Comparison of ENCODE assay signal across 2 cellular contexts in genomic region chr5:125634242-125634835, GRCh38.
TF ChIP-seq lines count a peak whose summit lies in the region.

No MANE protein-coding gene starts in this region.

TF ChIP-seq in SK-N-SH, 30 proteins besides CTCF, POLR2A, EP300 and RAD21 (continued from another document):
- no peak for TF ChIP-seq MAX (IDR thresholded peaks at IDR 0.05; ENCODE audit: low read depth)
- TF ChIP-seq POLR2AphosphoS5 (IDR thresholded peaks at IDR 0.05; ENCODE audit: low read depth, low read length): no peak
- TF ChIP-seq RXRA (IDR thresholded peaks at IDR 0.05; ENCODE audit: borderline replicate concordance, low read depth): no peak

TF ChIP-seq in SK-N-SH treated with all-trans-retinoic acid at 6 μM for 48 hours, 23 proteins besides CTCF, POLR2A, EP300 and RAD21 (continued from another document):
- TF ChIP-seq TSHZ2 (CRISPR knock-in tag; IDR thresholded peaks at IDR 0.05): no peak
- TF ChIP-seq ISL1 (CRISPR knock-in tag; IDR thresholded peaks at IDR 0.05): no peak
- TF ChIP-seq PPARA (CRISPR knock-in tag; IDR thresholded peaks at IDR 0.05; ENCODE audit: borderline replicate concordance): no peak
- no peak for TF ChIP-seq PATZ1 (CRISPR knock-in tag; IDR thresholded peaks at IDR 0.05; ENCODE audit: borderline replicate concordance)
TF ChIP-seq in SK-N-SH treated with all-trans-retinoic acid at 6 μM for 48 hours: peak in this region for 0.
